1 cellular context compared by ENCODE assay signal in the genomic region with DNA sequence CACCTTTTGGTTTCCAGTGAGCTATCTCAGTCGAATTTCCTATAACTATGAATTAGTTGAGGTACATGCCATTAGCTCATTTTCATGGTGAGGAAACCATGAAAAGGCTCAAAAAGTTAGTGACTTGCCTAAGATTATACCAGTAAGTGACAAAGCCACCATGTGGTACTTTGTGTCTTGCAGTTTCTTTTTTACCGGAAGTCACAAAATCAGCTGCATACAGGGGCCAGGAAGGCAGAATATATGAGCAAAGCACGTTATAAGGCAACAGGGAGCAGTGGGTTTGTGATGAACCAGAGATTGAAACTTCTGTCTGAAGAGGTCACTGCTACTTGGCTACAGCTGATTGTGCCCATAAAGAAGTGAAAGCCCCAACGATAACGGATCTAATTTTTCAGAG.
TF ChIP-seq lines count a peak whose summit lies in the region.

No MANE protein-coding gene starts in this region.

TF ChIP-seq in HepG2, 621 proteins besides CTCF, POLR2A, EP300 and RAD21:
- TF ChIP-seq, protein P1, sequence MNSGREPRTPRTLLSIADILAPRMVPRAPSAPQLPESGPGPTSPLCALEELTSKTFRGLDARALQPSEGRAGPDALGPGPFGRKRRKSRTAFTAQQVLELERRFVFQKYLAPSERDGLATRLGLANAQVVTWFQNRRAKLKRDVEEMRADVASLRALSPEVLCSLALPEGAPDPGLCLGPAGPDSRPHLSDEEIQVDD (CRISPR knock-in tag; IDR thresholded peaks at IDR 0.05; ENCODE audit: borderline replicate concordance) = no peak
- TF ChIP-seq KLF11 (CRISPR knock-in tag; IDR thresholded peaks at IDR 0.05) = no peak
- no peak for TF ChIP-seq POLR2AphosphoS5 (IDR thresholded peaks at IDR 0.05; ENCODE audit: low read depth, low read length)
- no peak for TF ChIP-seq NKX3-1 (CRISPR knock-in tag; IDR thresholded peaks at IDR 0.05)
- no peak for TF ChIP-seq NFYC (CRISPR knock-in tag; IDR thresholded peaks at IDR 0.05)
- no peak for TF ChIP-seq MXI1 (IDR thresholded peaks at IDR 0.05; ENCODE audit: borderline replicate concordance, low read depth, low read length)
